In the genomic region with DNA sequence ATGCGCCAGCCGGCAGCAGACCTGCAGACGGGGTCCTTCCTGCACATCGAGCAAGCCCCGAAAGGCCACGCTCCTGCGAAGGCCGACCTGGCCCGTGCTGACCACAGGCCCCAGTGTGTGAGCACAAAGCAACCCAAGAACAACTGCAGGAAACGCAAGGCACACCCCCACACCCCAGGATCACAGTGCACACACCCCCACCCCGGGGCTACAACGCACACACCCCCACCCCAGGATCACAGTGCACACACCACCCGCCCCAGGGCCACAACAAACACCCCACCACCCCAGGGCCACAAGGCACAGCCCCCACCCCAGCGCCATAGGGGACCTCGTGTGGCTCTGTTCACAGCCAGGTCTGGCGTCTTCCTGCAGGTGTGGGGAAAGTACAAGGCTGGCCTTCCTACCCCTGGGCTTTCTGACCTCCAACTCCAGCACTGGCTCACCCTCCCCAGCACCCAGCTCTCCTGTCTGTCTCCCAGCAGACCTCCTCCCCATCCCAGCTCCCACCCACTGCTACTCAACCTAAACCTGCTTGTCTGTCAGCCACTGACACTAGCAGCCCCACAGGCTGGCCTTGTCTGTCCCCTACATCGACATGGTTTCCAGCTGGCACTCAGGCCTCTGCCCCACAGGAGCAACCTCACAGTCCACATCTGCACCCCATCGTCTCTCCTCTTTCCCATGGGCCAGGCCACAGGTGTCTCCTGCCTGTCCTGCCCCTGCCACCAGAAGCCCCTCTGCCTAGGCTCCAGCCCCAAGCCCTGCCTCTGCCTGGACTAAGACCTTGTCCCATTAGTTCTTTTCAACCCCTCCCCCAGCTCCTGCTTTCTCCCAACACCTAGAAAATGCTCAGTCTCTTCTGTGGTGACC, we compare ENCODE assay signal across 1 cellular context.
TF ChIP-seq lines count a peak whose summit lies in the region.

No MANE protein-coding gene starts in this region.

TF ChIP-seq in IMR-90, 13 proteins besides CTCF, POLR2A, EP300 and RAD21:
- no peak for TF ChIP-seq MAZ (IDR thresholded peaks at IDR 0.05; ENCODE audit: borderline replicate concordance, low read depth, low read length)
- TF ChIP-seq, protein P1, sequence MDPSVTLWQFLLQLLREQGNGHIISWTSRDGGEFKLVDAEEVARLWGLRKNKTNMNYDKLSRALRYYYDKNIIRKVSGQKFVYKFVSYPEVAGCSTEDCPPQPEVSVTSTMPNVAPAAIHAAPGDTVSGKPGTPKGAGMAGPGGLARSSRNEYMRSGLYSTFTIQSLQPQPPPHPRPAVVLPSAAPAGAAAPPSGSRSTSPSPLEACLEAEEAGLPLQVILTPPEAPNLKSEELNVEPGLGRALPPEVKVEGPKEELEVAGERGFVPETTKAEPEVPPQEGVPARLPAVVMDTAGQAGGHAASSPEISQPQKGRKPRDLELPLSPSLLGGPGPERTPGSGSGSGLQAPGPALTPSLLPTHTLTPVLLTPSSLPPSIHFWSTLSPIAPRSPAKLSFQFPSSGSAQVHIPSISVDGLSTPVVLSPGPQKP (IDR thresholded peaks at IDR 0.05; ENCODE audit: borderline replicate concordance, low read depth, low read length), result no peak
